In the genomic region with DNA sequence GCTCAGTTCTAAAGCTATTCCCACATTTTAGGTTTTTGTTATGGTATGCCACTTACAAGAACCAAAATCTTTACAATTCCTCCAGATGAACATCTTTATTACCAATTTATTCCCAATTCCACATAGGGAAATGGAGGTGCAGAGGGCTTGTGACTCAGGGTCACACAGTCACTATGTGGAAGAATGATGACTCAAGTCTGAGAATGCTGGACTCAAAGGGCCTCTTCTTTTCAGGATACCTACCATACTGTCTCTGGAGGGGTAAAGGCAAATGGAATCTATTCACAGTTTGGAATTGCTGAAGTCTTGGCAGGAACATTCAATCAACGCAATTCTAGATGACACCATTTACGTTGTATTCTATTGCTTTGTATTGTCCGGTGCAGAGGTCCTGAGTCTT, we compare ENCODE assay signal across 30 cellular contexts. TPM values are rescaled to one million over a fixed set of nuclear protein-coding genes. Genes with fewer than 3 reads are reported as not detected.
DNase-seq lines count a peak whose midpoint lies in the region; ATAC-seq, FAIRE-seq and TF ChIP-seq lines count a peak whose summit lies in the region.
"Had no signal": no experiment of that assay in that cellular context is flagged by ENCODE, and none has a peak within 500 bp of the region (broad histone marks: within the 10 kb centered on the region; RNA-seq: fewer than 3 reads in every experiment).

No MANE protein-coding gene starts in this region.

- peak; percentile 18 for DNase-seq in A172 (ENCODE audit: low spot score)
- peak; percentile 35 for DNase-seq in H54 (ENCODE audit: insufficient read length, low spot score)
- peak; percentile 55 for DNase-seq in PC-3
- peak; percentile 54 for DNase-seq in fibroblast of mammary gland (ENCODE audit: low read depth)
- no peak for DNase-seq in NCI-H1048 (lab: John Stamatoyannopoulos, UW)
- no peak for DNase-seq in NCI-H69 (lab: John Stamatoyannopoulos, UW)
- no peak for DNase-seq in activated CD8-positive, alpha-beta memory T cell treated with anti-CD3 and anti-CD28 coated beads for 24 hours
- no peak for DNase-seq in MM.1S
- DNase-seq: 8988T; activated CD4-positive, alpha-beta T cell treated with anti-CD3 and anti-CD28 coated beads, Interleukin-2, amount 10 ng/mL, durations not matched to agents 7 days and 5 days; activated CD8-positive, alpha-beta memory T cell treated with anti-CD3 and anti-CD28 coated beads, Interleukin-2, amount 10 ng/mL, durations not matched to agents 7 days and 5 days; activated naive CD4-positive, alpha-beta T cell treated with anti-CD3 and anti-CD28 coated beads, Interleukin-2, amount 10 ng/mL, durations not matched to agents 7 days and 5 days; amygdala; BE2C; cortex of kidney; DMS53; endodermal cell; head of caudate nucleus; KBM-7; left cardiac atrium; NCI-H1694 treated with DMSO at 0.1 percent for 48 hours; NCI-H2171; NCI-H524; stomach; WERI-Rb-1 had no signal

- TF ChIP-seq CTCF in PC-3 (conservative IDR thresholded peaks at IDR 0.05; ENCODE audit: low read depth, low read length) (no peak), fibroblast of mammary gland (conservative IDR thresholded peaks at IDR 0.05; ENCODE audit: control insufficient read depth, insufficient read depth, low read depth, low read length) (no peak), MM.1S (IDR thresholded peaks at IDR 0.05; ENCODE audit: low read length) (no peak)

- POLR2A ChIA-PET in PC-3 (lab: Charles Lee; ENCODE audit: unreplicated experiment), result no interaction called here

- no peak overlapping the region for H3K27ac ChIP-seq in PC-3 (ENCODE audit: low read length)
- H3K27ac ChIP-seq in MM.1S (ENCODE audit: low read length), result no peak overlapping the region
- H3K27ac ChIP-seq: stomach, tibial nerve, WERI-Rb-1 had no signal

- H3K4me1 ChIP-seq in PC-3 (ENCODE audit: insufficient read depth, low read length) (peaks cover 6% of the 10 kb centered on the region), MM.1S (ENCODE audit: low read length) (no peaks in the 10 kb centered on the region)
- H3K4me1 ChIP-seq: BE2C, stomach, tibial nerve had no signal

- H3K4me2 ChIP-seq in PC-3 (ENCODE audit: low read length), result no peak overlapping the region
- no peak overlapping the region for H3K4me2 ChIP-seq in MM.1S (ENCODE audit: low read depth, low read length)

- H3F3A ChIP-seq in PC-3 (ENCODE audit: low read length, unreplicated experiment), result peaks cover under 1% of the 10 kb centered on the region
- no peaks in the 10 kb centered on the region for H3F3A ChIP-seq in MM.1S (ENCODE audit: insufficient read depth, low read length)

- H2AFZ ChIP-seq in PC-3 (ENCODE audit: low read length) (no peak overlapping the region), MM.1S (ENCODE audit: low read length) (no peak overlapping the region)

- intact Hi-C loops in PC-3 (cut with micrococcal nuclease), result no loop called here

- H3K9me2 ChIP-seq in PC-3 (replicated peaks; ENCODE audit: low read length), result no peaks in the 10 kb centered on the region
- no peaks in the 10 kb centered on the region for H3K9me2 ChIP-seq in MM.1S (replicated peaks; ENCODE audit: insufficient read depth, low read length)

- no TSS peak for BruUV-seq in PC-3 (replicated peaks; lab: Mats Ljungman, UMichigan)

- no peak overlapping the region for H3K4me3 ChIP-seq in PC-3 (ENCODE audit: low read length)
- no peak overlapping the region for H3K4me3 ChIP-seq in fibroblast of mammary gland (ENCODE audit: control insufficient read depth, low read depth, low read length)
- H3K4me3 ChIP-seq in MM.1S (ENCODE audit: low read length), result no peak overlapping the region
- H3K4me3 ChIP-seq: GM12878, stomach, tibial nerve had no signal

- ATAC-seq in PC-3, result peak; percentile 50; the same call in 1 of the 2 replicates
- ATAC-seq: activated CD8-positive, alpha-beta memory T cell treated with anti-CD3 and anti-CD28 coated beads, Interleukin-2, amount 10 ng/mL, durations not matched to agents 7 days and 5 days; GM12878; left cardiac atrium; SK-N-SH treated with all-trans-retinoic acid at 6 μM for 48 hours had no signal

- H3K9ac ChIP-seq in PC-3 (ENCODE audit: low read length) (no peak overlapping the region), MM.1S (ENCODE audit: low read length) (no peak overlapping the region)

- H3K36me3 ChIP-seq in PC-3 (ENCODE audit: low read depth, low read length) (no peaks in the 10 kb centered on the region), MM.1S (replicated peaks; ENCODE audit: insufficient read depth, low read length) (no peaks in the 10 kb centered on the region)
- H3K36me3 ChIP-seq: BE2C, stomach, tibial nerve, WERI-Rb-1 had no signal

- H3K9me3 ChIP-seq in PC-3 (ENCODE audit: low read length) (no peaks in the 10 kb centered on the region), MM.1S (replicated peaks; ENCODE audit: insufficient read depth, low read length) (no peaks in the 10 kb centered on the region)
- H3K9me3 ChIP-seq: BE2C, stomach, tibial nerve had no signal

- peak; percentile 60 for FAIRE-seq in H54 (lab: Jason Lieb, UNC)
- FAIRE-seq: GM12878 had no signal

- H4K20me1 ChIP-seq in PC-3 (ENCODE audit: low read length) (no peaks in the 10 kb centered on the region), MM.1S (ENCODE audit: insufficient read depth, low read length) (no peaks in the 10 kb centered on the region)

- TF ChIP-seq POLR2A in H54 (IDR thresholded peaks at IDR 0.05; ENCODE audit: low read depth, low read length), result no peak

- CTCF ChIA-PET in PC-3 (lab: Charles Lee), result no interaction called here

- no peaks in the 10 kb centered on the region for H3K79me2 ChIP-seq in PC-3 (ENCODE audit: low read length)
- no peaks in the 10 kb centered on the region for H3K79me2 ChIP-seq in MM.1S (ENCODE audit: low read length)

- H3K27me3 ChIP-seq in PC-3 (ENCODE audit: low read length) (no peaks in the 10 kb centered on the region), MM.1S (replicated peaks; ENCODE audit: insufficient read depth, low read length) (no peaks in the 10 kb centered on the region)
- H3K27me3 ChIP-seq: stomach, tibial nerve had no signal

RNA-seq across cellular contexts. Expression of a gene that starts 48.2 kb away (rescaled TPM):
- not detected in 2 replicates for total RNA-seq in A172 (2014; rRNA removed; shearing (Covaris generic))
- total RNA-seq in PC-3 (2014; rRNA removed), result 1.9 and 4.1 TPM in 2 replicates
- total RNA-seq: activated CD4-positive, alpha-beta T cell treated with anti-CD3 and anti-CD28 coated beads, Interleukin-2, amount 10 ng/mL, durations not matched to agents 7 days and 5 days; activated CD8-positive, alpha-beta memory T cell treated with anti-CD3 and anti-CD28 coated beads, Interleukin-2, amount 10 ng/mL, durations not matched to agents 7 days and 5 days; activated T-helper 1 cell treated with anti-CD3 and anti-CD28 coated beads, Interleukin-12 subunit alpha, Interleukin-12 subunit beta, Interleukin-2, Interleukin-4 antibody, amounts not matched to agents 30 ng/mL and 10 ng/mL and 1 ng/mL, durations not matched to agents 14 hours and 24 hours and 36 hours; endodermal cell; left cardiac atrium; myocyte; stomach had no signal

RNA-seq across cellular contexts. Expression of a gene that starts 48.2 kb away (rescaled TPM):
- total RNA-seq in A172 (2014; rRNA removed; shearing (Covaris generic)), result 18.4 and 19.0 TPM in 2 replicates
- 74.2 and 82.6 TPM in 2 replicates for total RNA-seq in PC-3 (2014; rRNA removed)

Comparison
In these comparisons a context has a peak if more than half of its experiments do, and no peak if none do; other contexts are left out.
1. DNase-seq: peak in A172 (single experiment), H54 (single experiment), PC-3 (single experiment) and fibroblast of mammary gland (single experiment); none in NCI-H1048 (single experiment), NCI-H69 (single experiment), activated CD8-positive, alpha-beta memory T cell treated with anti-CD3 and anti-CD28 coated beads for 24 hours (single experiment) and MM.1S (single experiment).